ENCODE assay signal across 12 cellular contexts in the genomic region with DNA sequence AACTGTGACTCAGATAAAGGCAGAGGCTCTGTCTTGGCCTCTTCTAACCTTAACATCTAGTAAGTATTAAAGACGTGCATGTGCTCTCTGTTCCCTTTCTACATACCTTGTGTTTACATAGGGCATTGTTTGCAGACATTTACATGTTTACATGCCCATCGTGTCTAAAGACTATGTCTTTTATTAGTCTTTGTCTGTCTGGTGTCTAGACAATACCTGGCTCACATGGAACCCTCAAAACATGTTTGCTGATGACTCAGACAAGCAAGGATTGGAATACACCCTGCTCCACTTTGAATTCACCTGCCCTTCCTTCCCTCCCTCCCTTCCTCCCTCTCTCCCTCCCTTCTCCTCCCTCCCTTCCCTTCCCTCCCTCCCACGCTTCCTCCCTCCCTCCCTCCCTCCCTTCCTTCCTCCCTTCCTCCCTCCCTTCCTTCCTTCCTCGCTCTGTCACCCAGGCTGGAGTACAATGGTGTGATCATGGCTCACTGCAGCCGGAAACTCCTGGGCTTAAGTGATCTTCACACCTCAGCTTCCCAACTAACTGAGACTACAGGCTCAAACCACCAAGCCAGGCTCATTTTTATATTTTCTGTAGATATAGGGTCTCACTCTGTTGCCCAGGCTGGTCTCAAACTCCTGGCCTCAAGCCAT. TPM values are rescaled to one million over a fixed set of nuclear protein-coding genes. Genes with fewer than 3 reads are reported as not detected.
DNase-seq lines count a peak whose midpoint lies in the region; ATAC-seq and TF ChIP-seq lines count a peak whose summit lies in the region.
"Had no signal": no experiment of that assay in that cellular context is flagged by ENCODE, and none has a peak within 500 bp of the region (broad histone marks: within the 10 kb centered on the region; RNA-seq: fewer than 3 reads in every experiment).

No MANE protein-coding gene starts in this region.

- intact Hi-C loops in mucosa of descending colon (cut with DNase I, micrococcal nuclease): no loop called here

- no peak overlapping the region for H3K27ac ChIP-seq in SJCRH30
- H3K27ac ChIP-seq: psoas muscle had no signal

- H3K4me1 Mint-ChIP-seq in activated T-helper 17 cell treated with anti-CD3 and anti-CD28 coated beads, Interleukin-2, amount 50 U/mL, for 72 hours: peaks cover 40% of the 10 kb centered on the region
- peaks cover 12% of the 10 kb centered on the region for H3K4me1 Mint-ChIP-seq in glutamatergic neuron (ENCODE audit: low read depth, unreplicated experiment)

- TF ChIP-seq CTCF in mucosa of descending colon (IDR thresholded peaks at IDR 0.05) (no peak), glutamatergic neuron (IDR thresholded peaks at IDR 0.05; ENCODE audit: partially characterized antibody, unreplicated experiment) (no peak)

- no peaks in the 10 kb centered on the region for H3K9me3 ChIP-seq in mucosa of descending colon
- H3K9me3 ChIP-seq in SJCRH30 (replicated peaks): no peaks in the 10 kb centered on the region
- H3K9me3 ChIP-seq: psoas muscle had no signal

- H3K4me3 Mint-ChIP-seq in activated T-helper 17 cell treated with anti-CD3 and anti-CD28 coated beads, Interleukin-2, amount 50 U/mL, for 72 hours: no peak overlapping the region
- H3K4me3 Mint-ChIP-seq in glutamatergic neuron (ENCODE audit: unreplicated experiment): no peak overlapping the region

- DNase-seq in DMS153 (lab: John Stamatoyannopoulos, UW): peak; percentile 93
- peak; percentile 85 for DNase-seq in NCI-H146 treated with DMSO at 0.1 percent for 48 hours (lab: John Stamatoyannopoulos, UW; ENCODE audit: unreplicated experiment)
- no peak for DNase-seq in mucosa of descending colon
- DNase-seq in hypothalamus (lab: John Stamatoyannopoulos, UW): no peak
- DNase-seq in HUDEP-2 (lab: John Stamatoyannopoulos, UW; ENCODE audit: unreplicated experiment in 76 of 76): no peak
- no peak for DNase-seq in SJCRH30
- no peak for DNase-seq in glutamatergic neuron
- DNase-seq: activated CD8-positive, alpha-beta memory T cell treated with anti-CD3 and anti-CD28 coated beads, Interleukin-2, amount 50 U/mL, for 4 hours; psoas muscle; stimulated activated CD4-positive, alpha-beta T cell treated with anti-CD3 and anti-CD28 coated beads, Interleukin-4, amount 100 ng/mL, for 4 hours; T-helper 2 cell had no signal

- H3K4me1 ChIP-seq in mucosa of descending colon (ENCODE audit: low read depth) (no peaks in the 10 kb centered on the region), SJCRH30 (no peaks in the 10 kb centered on the region)
- H3K4me1 ChIP-seq: psoas muscle had no signal

- no peaks in the 10 kb centered on the region for H3K9me3 Mint-ChIP-seq in activated T-helper 17 cell treated with anti-CD3 and anti-CD28 coated beads, Interleukin-2, amount 50 U/mL, for 72 hours
- H3K9me3 Mint-ChIP-seq in glutamatergic neuron (ENCODE audit: unreplicated experiment): peaks cover 2% of the 10 kb centered on the region

- H3K36me3 Mint-ChIP-seq in activated T-helper 17 cell treated with anti-CD3 and anti-CD28 coated beads, Interleukin-2, amount 50 U/mL, for 72 hours (ENCODE audit: low read depth): peaks cover 69% of the 10 kb centered on the region
- no peaks in the 10 kb centered on the region for H3K36me3 Mint-ChIP-seq in glutamatergic neuron (ENCODE audit: unreplicated experiment)

- ATAC-seq in activated T-helper 17 cell treated with anti-CD3 and anti-CD28 coated beads, Interleukin-2, amount 50 U/mL, for 72 hours (replicated peaks): no peak
- peak; percentile 94 for ATAC-seq in mucosa of descending colon
- ATAC-seq: psoas muscle had no signal

- H3K27me3 Mint-ChIP-seq in activated T-helper 17 cell treated with anti-CD3 and anti-CD28 coated beads, Interleukin-2, amount 50 U/mL, for 72 hours: no peaks in the 10 kb centered on the region
- peaks cover 3% of the 10 kb centered on the region for H3K27me3 Mint-ChIP-seq in glutamatergic neuron (ENCODE audit: unreplicated experiment)

- H3K27ac Mint-ChIP-seq in activated T-helper 17 cell treated with anti-CD3 and anti-CD28 coated beads, Interleukin-2, amount 50 U/mL, for 72 hours: peak overlapping the region; percentile 56
- no peak overlapping the region for H3K27ac Mint-ChIP-seq in glutamatergic neuron (ENCODE audit: unreplicated experiment)

- H3K36me3 ChIP-seq in mucosa of descending colon (ENCODE audit: low read depth) (no peaks in the 10 kb centered on the region), SJCRH30 (no peaks in the 10 kb centered on the region)

- no peaks in the 10 kb centered on the region for H3K27me3 ChIP-seq in SJCRH30

- H3K4me3 ChIP-seq in mucosa of descending colon: no peak overlapping the region
- H3K4me3 ChIP-seq in SJCRH30: no peak overlapping the region
- H3K4me3 ChIP-seq: psoas muscle had no signal

RNA-seq across cellular contexts. Expression of gene SORL1, which starts 24.4 kb away (rescaled TPM):
- total RNA-seq in activated T-helper 17 cell treated with anti-CD3 and anti-CD28 coated beads, Interleukin-2, amount 50 U/mL, for 72 hours: 10 to 100 TPM; 47.1 to 98.5 TPM
- total RNA-seq in mucosa of descending colon: 100 to 1,000 TPM in 2 of 3 donors, 10 to 100 TPM in 1; 58.3 to 195 (median 109) TPM
- 0.10 TPM in 1 of 2 replicates, not detected in the other for total RNA-seq in SJCRH30 (2014; rRNA removed; shearing (Covaris generic))
- total RNA-seq in glutamatergic neuron (ENCODE audit: unreplicated experiment): 11.1 TPM

Comparison
In these comparisons a context has a peak if more than half of its experiments do, and no peak if none do; other contexts are left out.
1. DNase-seq: peak in DMS153 (single experiment) and NCI-H146 treated with DMSO at 0.1 percent for 48 hours (single experiment); none in mucosa of descending colon (0 of 3), hypothalamus (0 of 51), HUDEP-2 (0 of 76), SJCRH30 (0 of 2) and glutamatergic neuron (single experiment).
2. RNA of gene SORL1, which starts 24.4 kb away (total RNA-seq): 58.3 to 195 TPM in mucosa of descending colon, 47.1 to 98.5 TPM in activated T-helper 17 cell treated with anti-CD3 and anti-CD28 coated beads, Interleukin-2, amount 50 U/mL, for 72 hours and 11.1 TPM in glutamatergic neuron (single experiment); 0.10 TPM in SJCRH30; every median in the first group is over 10 times any median in the second.